ENCODE assay signal across 8 cellular contexts in genomic region chr15:72117448-72117697, GRCh38. TPM values are rescaled to one million over a fixed set of nuclear protein-coding genes. Genes with fewer than 3 reads are reported as not detected.
DNase-seq lines count a peak whose midpoint lies in the region; ATAC-seq and TF ChIP-seq lines count a peak whose summit lies in the region.

No MANE protein-coding gene starts in this region.

- DNase-seq in NCI-H82 (lab: John Stamatoyannopoulos, UW) (peak; percentile 67), NCI-H82 treated with DMSO at 0.1 percent for 48 hours (lab: John Stamatoyannopoulos, UW; ENCODE audit: unreplicated experiment) (no peak), Panc1 (ENCODE audit: low read depth, low spot score) (no peak), fibroblast of peridontal ligament (ENCODE audit: extremely low read depth) (peak; percentile 64), neuronal stem cell (ENCODE audit: low spot score) (peak; percentile 71), tibial nerve (ENCODE audit: low spot score in 2 of 2) (peak; percentile 53 to 58)
- peak; percentile 24 to 56 for DNase-seq in activated T-helper 1 cell treated with anti-CD3 and anti-CD28 coated beads, Interleukin-2, amount 50 U/mL, for 16 hours (ENCODE audit: low read depth in 1 of 2, low spot score in 1 of 2)

- no TSS peak for BruUV-seq in Panc1 (replicated peaks; lab: Mats Ljungman, UMichigan)

- no peak overlapping the region for H2AK5ac ChIP-seq in neuronal stem cell (ENCODE audit: low read depth, low read length)

- H3K4me2 ChIP-seq in neuronal stem cell (ENCODE audit: insufficient read depth, low read length, poor library complexity, severe bottlenecking), result peak overlapping the region; percentile 96

- H3K36me3 ChIP-seq in Panc1 (ENCODE audit: control insufficient read depth, insufficient read depth, low read length) (peaks cover 3% of the 10 kb centered on the region; the same call in 1 of the 2 replicates), neuronal stem cell (replicated peaks in 1 of 2; ENCODE audit: control insufficient read depth in 2 of 2, insufficient read depth in 2 of 2, low read length in 2 of 2) (no peaks in the 10 kb centered on the region), tibial nerve (no peaks in the 10 kb centered on the region)

- no peak for TF ChIP-seq EP300 in tibial nerve (IDR thresholded peaks at IDR 0.05)

- peak overlapping the region; percentile 98 for H3K18ac ChIP-seq in neuronal stem cell (ENCODE audit: low read length)

- peak overlapping the region; percentile 71 for H2BK15ac ChIP-seq in neuronal stem cell (ENCODE audit: low read length)

- peak overlapping the region; percentile 96 for H2AFZ ChIP-seq in neuronal stem cell (ENCODE audit: low read length)

- H2BK5ac ChIP-seq in neuronal stem cell (ENCODE audit: low read length), result peak overlapping the region; percentile 98

- peak overlapping the region; percentile 98 for H3K23ac ChIP-seq in neuronal stem cell (ENCODE audit: low read depth, low read length, poor library complexity)

- H3K27me3 ChIP-seq in Panc1 (ENCODE audit: control insufficient read depth, insufficient read depth, low read length) (no peaks in the 10 kb centered on the region), neuronal stem cell (ENCODE audit: control insufficient read depth in 3 of 3, insufficient read depth in 3 of 3, low read depth in 1 of 3, low read length in 3 of 3) (no peaks in the 10 kb centered on the region), tibial nerve (no peaks in the 10 kb centered on the region)

- H3K9ac ChIP-seq in neuronal stem cell (ENCODE audit: low read depth, low read length, poor library complexity), result peak overlapping the region; percentile 95

- H3K9me3 ChIP-seq in Panc1 (ENCODE audit: control insufficient read depth, insufficient read depth, low read depth, low read length), result no peaks in the 10 kb centered on the region
- no peaks in the 10 kb centered on the region for H3K9me3 ChIP-seq in neuronal stem cell (replicated peaks in 1 of 2; ENCODE audit: control insufficient read depth in 2 of 2, insufficient read depth in 1 of 2, low read depth in 1 of 2, low read length in 2 of 2)
- H3K9me3 ChIP-seq in tibial nerve, result no peaks in the 10 kb centered on the region

- no peaks in the 10 kb centered on the region for H3K79me1 ChIP-seq in neuronal stem cell (ENCODE audit: low read depth, low read length)

- ATAC-seq in HG03064 (IDR thresholded peaks at IDR 0.05; ENCODE audit: low read depth, unreplicated experiment) (peak; percentile 36), Panc1 (peak; percentile 92)

- no peak overlapping the region for H4K91ac ChIP-seq in neuronal stem cell (ENCODE audit: low read depth, low read length, poor library complexity)

- H4K8ac ChIP-seq in neuronal stem cell (ENCODE audit: low read depth, low read length), result no peak overlapping the region

- H3K4me1 ChIP-seq in Panc1 (ENCODE audit: control insufficient read depth, insufficient read depth, low read length), result peaks cover 27% of the 10 kb centered on the region
- peaks cover 0 to 4% of the 10 kb centered on the region in 2 donors for H3K4me1 ChIP-seq in neuronal stem cell (ENCODE audit: control insufficient read depth in 2 of 2, insufficient read depth in 1 of 2, low read depth in 1 of 2, low read length in 2 of 2)
- peaks cover 0 to 56% (median 13%) of the 10 kb centered on the region in 4 donors for H3K4me1 ChIP-seq in tibial nerve

- peak overlapping the region; percentile 60 for H3K4ac ChIP-seq in neuronal stem cell (ENCODE audit: low read length)

- TF ChIP-seq CTCF in Panc1 (IDR thresholded peaks at IDR 0.05) (no peak), tibial nerve (IDR thresholded peaks at IDR 0.05) (no peak)

- H3K14ac ChIP-seq in neuronal stem cell (ENCODE audit: low read length), result peak overlapping the region; percentile 95

- peak overlapping the region; percentile 79 for H3K27ac ChIP-seq in Panc1 (ENCODE audit: low read length)
- H3K27ac ChIP-seq in neuronal stem cell (replicated peaks; ENCODE audit: low read length), result peak overlapping the region; percentile 89
- peak overlapping the region; percentile 94 to 99 (median 96) for H3K27ac ChIP-seq in tibial nerve

- intact Hi-C loops in Panc1 (cut with micrococcal nuclease; ENCODE audit: unreplicated experiment), result no loop called here

- WGBS in neuronal stem cell (ENCODE audit: extremely low coverage in 2 of 2, insufficient read length in 2 of 2, insufficient replicate concordance in 1 of 2), 2 donors, result no CpG with 5 or more reads among the region's 27 CpGs
- 0% methylated on average over 18 to 25 of the region's 27 CpGs for WGBS in tibial nerve, 2 donors

- in situ Hi-C loops in Panc1 (cut with HindIII; ENCODE audit: low pct_unique_long_range_greater_than_20kb, low sequenced_read_pairs), result no loop called here

- POLR2A ChIA-PET in Panc1 (lab: Charles Lee), result interaction anchor here (0.6 kb wide), 1 partner anchor 81 kb away, joined by 3 read pairs; no protein-coding TSS in a partner anchor

- H2BK12ac ChIP-seq in neuronal stem cell (ENCODE audit: low read length), result peak overlapping the region; percentile 18

- CTCF ChIA-PET in Panc1 (lab: Charles Lee), result no interaction called here

- no peak overlapping the region for H2BK120ac ChIP-seq in neuronal stem cell (ENCODE audit: low read depth, low read length)

- H3K4me3 ChIP-seq in Panc1 (ENCODE audit: low read depth in 2 of 2, low read length in 2 of 2) (peak overlapping the region; percentile 86 to 89), neuronal stem cell (ENCODE audit: low read length in 2 of 2) (peak overlapping the region; percentile 91 to 100), tibial nerve (peak overlapping the region; percentile 70 to 98 (median 94))

- no peak for TF ChIP-seq POLR2A in tibial nerve (IDR thresholded peaks at IDR 0.05)

RNA-seq across cellular contexts. Expression of gene MYO9A, which starts 0.6 kb away (rescaled TPM):
- 41.6 TPM for total RNA-seq in Panc1 (2021; ENCODE audit: unreplicated experiment)
- 11.7 TPM for polyA plus RNA-seq in Panc1 (2012; ENCODE audit: insufficient read length)
- 6.2 TPM for polyA plus RNA-seq in neuronal stem cell (2013, experiment 1 of 2)
- 6.3 TPM for polyA plus RNA-seq in neuronal stem cell (2013, experiment 2 of 2)
- total RNA-seq in tibial nerve, result 10 to 100 TPM; 61.2 to 99.9 (median 79.9) TPM

RNA-seq across cellular contexts. Expression of gene SENP8, which starts 0.8 kb away (rescaled TPM):
- 2.9 TPM for total RNA-seq in Panc1 (2021; ENCODE audit: unreplicated experiment)
- polyA plus RNA-seq in Panc1 (2012; ENCODE audit: insufficient read length), result 2.0 TPM
- polyA plus RNA-seq in neuronal stem cell (2013, experiment 1 of 2), result 5.2 TPM
- polyA plus RNA-seq in neuronal stem cell (2013, experiment 2 of 2), result 5.2 TPM
- total RNA-seq in tibial nerve, result 1 to 10 TPM; 1.2 to 2.2 (median 1.9) TPM

Comparison
In these comparisons a context has a peak if more than half of its experiments do, and no peak if none do; other contexts are left out.
1. DNase-seq: peak in NCI-H82 (single experiment), activated T-helper 1 cell treated with anti-CD3 and anti-CD28 coated beads, Interleukin-2, amount 50 U/mL, for 16 hours (2 of 2), fibroblast of peridontal ligament (single experiment), neuronal stem cell (single experiment) and tibial nerve (2 of 2); none in NCI-H82 treated with DMSO at 0.1 percent for 48 hours (single experiment) and Panc1 (single experiment).
2. Peak in every context shown above with its lines, with median percentiles within 50 percentile points of each other: H3K27ac ChIP-seq and H3K4me3 ChIP-seq.